24 cellular contexts compared by ENCODE assay signal in the genomic region with DNA sequence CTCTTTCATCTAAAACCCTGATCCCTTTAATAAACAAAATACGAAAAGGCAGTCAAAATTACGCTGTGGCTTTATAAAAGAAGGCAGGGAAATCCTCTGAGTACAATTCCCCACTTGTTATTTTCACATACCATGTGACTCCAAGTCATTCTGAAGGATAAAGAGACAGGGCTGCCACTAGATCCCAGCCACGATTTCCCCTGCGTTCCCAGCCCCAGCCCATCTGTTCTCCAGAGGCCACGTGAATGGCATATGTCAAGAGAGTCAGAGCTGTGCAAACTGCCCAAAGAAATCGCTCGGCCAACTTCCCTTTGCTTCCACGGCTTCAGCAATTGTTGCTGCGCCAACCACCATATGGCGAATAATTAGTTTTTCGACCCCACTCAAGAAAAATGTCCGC.
DNase-seq lines count a peak whose midpoint lies in the region; TF ChIP-seq lines count a peak whose summit lies in the region.
"Had no signal": no experiment of that assay in that cellular context is flagged by ENCODE, and none has a peak within 500 bp of the region (broad histone marks: within the 10 kb centered on the region; RNA-seq: fewer than 3 reads in every experiment).

No MANE protein-coding gene starts in this region.

- no peak for TF ChIP-seq CTCF in WERI-Rb-1 (IDR thresholded peaks at IDR 0.05; ENCODE audit: low read depth, low read length)

- no peaks in the 10 kb centered on the region for H3K36me3 ChIP-seq in WERI-Rb-1
- H3K36me3 ChIP-seq: gastroesophageal sphincter, HAP-1, ovary, suprapubic skin, upper lobe of right lung had no signal

- peaks cover 12% of the 10 kb centered on the region for H3K27me3 ChIP-seq in WERI-Rb-1 (ENCODE audit: insufficient read depth, low read depth, severe bottlenecking)
- H3K27me3 ChIP-seq: body of pancreas, ovary, suprapubic skin, upper lobe of right lung had no signal

- DNase-seq in DMS79 treated with DMSO at 0.1 percent for 48 hours (lab: John Stamatoyannopoulos, UW) (peak; percentile 89), NCI-H2171 (lab: John Stamatoyannopoulos, UW) (peak; percentile 88), WERI-Rb-1 (peak; percentile 56), pons (ENCODE audit: low spot score) (peak; percentile 31), SIG-M5 treated with dmso at 0.1 percent for 504 hours (lab: John Stamatoyannopoulos, UW; ENCODE audit: unreplicated experiment) (no peak), GM19240 (ENCODE audit: insufficient read length, low spot score) (no peak), kidney glomerular epithelial cell (lab: John Stamatoyannopoulos, UW) (no peak)
- DNase-seq: activated CD4-positive, alpha-beta T cell treated with anti-CD3 and anti-CD28 coated beads for 1 hour; activated CD8-positive, alpha-beta T cell treated with anti-CD3 and anti-CD28 coated beads for 36 hours; activated naive CD4-positive, alpha-beta T cell treated with anti-CD3 and anti-CD28 coated beads, Interleukin-2, amount 10 ng/mL, durations not matched to agents 7 days and 5 days; body of pancreas; immature natural killer cell; KBM-7; NCI-H2081; nephron progenitor cell; ovary; PC-3; stimulated activated naive CD4-positive, alpha-beta T cell; T-helper 2 cell; upper lobe of right lung had no signal

- H3K9me3 ChIP-seq in WERI-Rb-1 (ENCODE audit: severe bottlenecking) = no peaks in the 10 kb centered on the region
- H3K9me3 ChIP-seq: body of pancreas, gastroesophageal sphincter, HAP-1, ovary, suprapubic skin, upper lobe of right lung had no signal

- H3K4me3 ChIP-seq in WERI-Rb-1 (ENCODE audit: low read depth, low read length) = no peak overlapping the region
- H3K4me3 ChIP-seq: body of pancreas, gastroesophageal sphincter, HAP-1, ovary, skin epidermis, suprapubic skin, upper lobe of right lung had no signal

- no peak overlapping the region for H3K27ac ChIP-seq in WERI-Rb-1
- H3K27ac ChIP-seq: body of pancreas, gastroesophageal sphincter, ovary, suprapubic skin, upper lobe of right lung had no signal

Comparison
In these comparisons a context has a peak if more than half of its experiments do, and no peak if none do; other contexts are left out.
1. DNase-seq: peak in DMS79 treated with DMSO at 0.1 percent for 48 hours (single experiment), NCI-H2171 (single experiment), WERI-Rb-1 (single experiment) and pons (single experiment); none in SIG-M5 treated with dmso at 0.1 percent for 504 hours (single experiment), GM19240 (single experiment) and kidney glomerular epithelial cell (single experiment).